In genomic region chr16:69171325-69172095, GRCh38 we compare ENCODE assay signal across 1 cellular context.
TF ChIP-seq lines count a peak whose summit lies in the region.

No MANE protein-coding gene starts in this region.

TF ChIP-seq in HepG2, 621 proteins besides CTCF, POLR2A, EP300 and RAD21:
- no peak for TF ChIP-seq ZNF446 (CRISPR knock-in tag; IDR thresholded peaks at IDR 0.05)
- TF ChIP-seq BCL6 (CRISPR knock-in tag; IDR thresholded peaks at IDR 0.05), result no peak
- TF ChIP-seq CEBPG (CRISPR knock-in tag; IDR thresholded peaks at IDR 0.05), result no peak
- no peak for TF ChIP-seq MED1 (CRISPR knock-in tag; IDR thresholded peaks at IDR 0.05)
- TF ChIP-seq ZNF800 (CRISPR knock-in tag; IDR thresholded peaks at IDR 0.05), result no peak
- no peak for TF ChIP-seq FOXC1 (CRISPR knock-in tag; IDR thresholded peaks at IDR 0.05; ENCODE audit: borderline replicate concordance)
- TF ChIP-seq ZNF558 (CRISPR knock-in tag; IDR thresholded peaks at IDR 0.05; ENCODE audit: borderline replicate concordance), result no peak
- 0 out of 2 replicates have a peak, but pooled peaks have one; percentile 75 for TF ChIP-seq PCBP1 (IDR thresholded peaks at IDR 0.05; ENCODE audit: borderline replicate concordance, low read depth, low read length)
- no peak for TF ChIP-seq NCOR1 (IDR thresholded peaks at IDR 0.05; ENCODE audit: borderline replicate concordance, low read length)
- TF ChIP-seq LBX2 (CRISPR knock-in tag; IDR thresholded peaks at IDR 0.05; ENCODE audit: borderline replicate concordance), result no peak
- TF ChIP-seq HNRNPK (IDR thresholded peaks at IDR 0.05; ENCODE audit: low read depth, low read length, poor library complexity, severe bottlenecking), result peak; percentile 100
- peak; percentile 98 for TF ChIP-seq PCBP2 (optimal IDR thresholded peaks at IDR 0.05; ENCODE audit: low read depth, low read length, poor library complexity, severe bottlenecking)
- no peak for TF ChIP-seq HNF4G (IDR thresholded peaks at IDR 0.05; ENCODE audit: borderline replicate concordance, low read depth, low read length)
- TF ChIP-seq HNF4G (CRISPR knock-in tag; IDR thresholded peaks at IDR 0.05; ENCODE audit: borderline replicate concordance, low read depth), result no peak
- TF ChIP-seq ISL2 (CRISPR knock-in tag; IDR thresholded peaks at IDR 0.05), result no peak
